ENCODE assay signal across 10 cellular contexts in genomic region chr20:19975436-19975799, GRCh38. TPM values are rescaled to one million over a fixed set of nuclear protein-coding genes. Genes with fewer than 3 reads are reported as not detected.
DNase-seq lines count a peak whose midpoint lies in the region; ATAC-seq, FAIRE-seq and TF ChIP-seq lines count a peak whose summit lies in the region.
"Had no signal": no experiment of that assay in that cellular context is flagged by ENCODE, and none has a peak within 500 bp of the region (broad histone marks: within the 10 kb centered on the region; RNA-seq: fewer than 3 reads in every experiment).

No MANE protein-coding gene starts in this region.

- H3K9ac ChIP-seq in endothelial cell of umbilical vein (replicated peaks; ENCODE audit: extremely low read depth, insufficient read depth, low read length): peak overlapping the region; percentile 19
- H3K9ac ChIP-seq in muscle layer of colon (ENCODE audit: low read length): peak overlapping the region; percentile 37

- peaks cover 36% of the 10 kb centered on the region for H3K79me2 ChIP-seq in endothelial cell of umbilical vein (ENCODE audit: control insufficient read depth, insufficient read depth, low read length)

- peak overlapping the region; percentile 10 for H3K4me2 ChIP-seq in endothelial cell of umbilical vein (ENCODE audit: insufficient read depth, low read length)

- POLR2A ChIA-PET in endothelial cell of umbilical vein (lab: Charles Lee): interaction anchor here (0.6 to 0.9 kb wide), 2 partner anchors 12 to 29 kb away, joined by 3 to 8 read pairs; no protein-coding TSS in a partner anchor

- DNase-seq in cardiac muscle cell (ENCODE audit: low read depth in 1 of 2, low spot score in 1 of 2) (peak in 1 of 2 donors; percentile 52), Right ventricle myocardium inferior (ENCODE audit: missing footprints) (no peak), endothelial cell of umbilical vein (ENCODE audit: low read depth, low spot score) (no peak), NCI-H1930 (lab: John Stamatoyannopoulos, UW) (no peak), NCI-H1694 (lab: John Stamatoyannopoulos, UW) (no peak), NCI-H1105 treated with DMSO at 0.1 percent for 48 hours (lab: John Stamatoyannopoulos, UW) (no peak)
- no peak for DNase-seq in activated CD8-positive, alpha-beta memory T cell treated with anti-CD3 and anti-CD28 coated beads, Interleukin-2, amount 50 U/mL, for 4 hours
- DNase-seq: activated T-cell treated with anti-CD3 and anti-CD28 coated beads, Interleukin-2, amount 50 U/mL, for 1 hour; CD4-positive, CD25-positive, alpha-beta regulatory T cell had no signal

- H3K4me1 ChIP-seq in cardiac muscle cell (ENCODE audit: low read depth) (peaks cover 51% of the 10 kb centered on the region), endothelial cell of umbilical vein (ENCODE audit: control insufficient read depth, extremely low read depth, insufficient read depth, low read length) (peaks cover 48% of the 10 kb centered on the region), muscle layer of colon (ENCODE audit: insufficient read depth, low read length) (peaks cover 46% of the 10 kb centered on the region)

- H3K9me3 ChIP-seq in cardiac muscle cell (ENCODE audit: low read depth) (no peaks in the 10 kb centered on the region), endothelial cell of umbilical vein (replicated peaks; ENCODE audit: control insufficient read depth, insufficient read depth, low read length) (no peaks in the 10 kb centered on the region), muscle layer of colon (ENCODE audit: low read length) (no peaks in the 10 kb centered on the region)

- TF ChIP-seq POLR2A in endothelial cell of umbilical vein (IDR thresholded peaks at IDR 0.05; ENCODE audit: low read depth, low read length): no peak

- intact Hi-C loops in Right ventricle myocardium inferior (cut with DNase I): loop anchor here (1.0 to 5.0 kb wide), 4 partner anchors 31 to 190 kb away; no protein-coding TSS in a partner anchor
- intact Hi-C loops in endothelial cell of umbilical vein (cut with micrococcal nuclease): loop anchor here (1.0 kb wide), 1 partner anchor 38 kb away; no protein-coding TSS in a partner anchor

- H3K27me3 ChIP-seq in cardiac muscle cell (no peaks in the 10 kb centered on the region), endothelial cell of umbilical vein (ENCODE audit: control insufficient read depth in 2 of 2, insufficient read depth in 2 of 2, low read length in 2 of 2) (no peaks in the 10 kb centered on the region), muscle layer of colon (ENCODE audit: control insufficient read depth in 1 of 2, insufficient read depth in 2 of 2, low read length in 2 of 2) (no peaks in the 10 kb centered on the region)

- no TSS peak for BruUV-seq in endothelial cell of umbilical vein (replicated peaks; lab: Mats Ljungman, UMichigan)

- no peaks in the 10 kb centered on the region for H3K36me3 ChIP-seq in cardiac muscle cell
- peaks cover 13 to 19% of the 10 kb centered on the region in 2 experiments for H3K36me3 ChIP-seq in endothelial cell of umbilical vein (ENCODE audit: control insufficient read depth in 2 of 2, extremely low read depth in 1 of 2, insufficient read depth in 2 of 2, low read length in 2 of 2)
- no peaks in the 10 kb centered on the region for H3K36me3 ChIP-seq in muscle layer of colon (ENCODE audit: insufficient read depth, low read length)

- H3K4me3 ChIP-seq in cardiac muscle cell (no peak overlapping the region), endothelial cell of umbilical vein (replicated peaks in 1 of 3; ENCODE audit: insufficient read depth in 1 of 3, low read depth in 1 of 3, low read length in 3 of 3) (peak overlapping the region in 1 of 3 experiments; percentile 3), muscle layer of colon (ENCODE audit: low read depth in 1 of 2, low read length in 2 of 2) (peak overlapping the region; percentile 58 to 71)

- no peak for FAIRE-seq in endothelial cell of umbilical vein (lab: Jason Lieb, UNC)

- no peaks in the 10 kb centered on the region for H3K9me1 ChIP-seq in endothelial cell of umbilical vein (replicated peaks; ENCODE audit: control insufficient read depth, extremely low read depth, insufficient read depth, low read length)

- TF ChIP-seq CTCF in cardiac muscle cell (IDR thresholded peaks at IDR 0.05; ENCODE audit: low read depth, low read length) (no peak), endothelial cell of umbilical vein (IDR thresholded peaks at IDR 0.05; ENCODE audit: extremely low read depth in 1 of 2, insufficient read depth in 1 of 2, low read depth in 1 of 2, low read length in 2 of 2) (no peak)

- H4K20me1 ChIP-seq in endothelial cell of umbilical vein (replicated peaks; ENCODE audit: control insufficient read depth, extremely low read depth, insufficient read depth, low read length): no peaks in the 10 kb centered on the region

- peak overlapping the region; percentile 97 for H3K27ac ChIP-seq in cardiac muscle cell
- H3K27ac ChIP-seq in endothelial cell of umbilical vein (ENCODE audit: insufficient read depth, low read depth, low read length): peak overlapping the region; percentile 72
- peak overlapping the region; percentile 88 for H3K27ac ChIP-seq in muscle layer of colon (ENCODE audit: low read depth, low read length)

- no peak overlapping the region for H2AFZ ChIP-seq in endothelial cell of umbilical vein (ENCODE audit: low read depth, low read length)

- dilution Hi-C loops in endothelial cell of umbilical vein (cut with MboI; ENCODE audit: extremely low pct_ligation_motif_present, low sequenced_read_pairs): loop anchor here (25.0 kb wide), 1 partner anchor 163 kb away; no protein-coding TSS in a partner anchor

- no peak for ATAC-seq in Right ventricle myocardium inferior

- CTCF ChIA-PET in endothelial cell of umbilical vein (lab: Charles Lee): interaction anchor here (0.5 to 4.8 kb wide), 13 partner anchors 12 to 770 kb away, joined by 3 to 45 read pairs (median 4); no protein-coding TSS in a partner anchor

TF ChIP-seq in endothelial cell of umbilical vein, 7 proteins besides CTCF, POLR2A, EP300 and RAD21:
- TF ChIP-seq EZH2 (IDR thresholded peaks at IDR 0.05; ENCODE audit: borderline replicate concordance, low read depth, low read length, severe bottlenecking) (no peak), MYC (IDR thresholded peaks at IDR 0.05; ENCODE audit: low read depth, low read length) (no peak), JUN (IDR thresholded peaks at IDR 0.05; ENCODE audit: borderline replicate concordance, insufficient read depth, insufficient read length, low read depth) (no peak), MAX (IDR thresholded peaks at IDR 0.05; ENCODE audit: insufficient read depth, insufficient read length) (no peak), FOS (IDR thresholded peaks at IDR 0.05; ENCODE audit: borderline replicate concordance, insufficient read depth, low read length) (no peak)

RNA-seq across cellular contexts. Expression of gene NAA20, which starts 41.7 kb away (rescaled TPM):
- total RNA-seq in cardiac muscle cell (40.6 and 41.4 TPM in 2 replicates), Right ventricle myocardium inferior (58.4 TPM), endothelial cell of umbilical vein (73.4 and 77.3 TPM in 2 replicates)
- polyA plus RNA-seq in cardiac muscle cell (142 and 145 TPM in 2 replicates), endothelial cell of umbilical vein (41.8 and 48.6 TPM in 2 replicates)
- 60.3 and 60.5 TPM in 2 replicates for polyA plus RNA-seq in endothelial cell of umbilical vein (2011; cell fraction: cytosol; rRNA removed)
- polyA plus RNA-seq in endothelial cell of umbilical vein (2011; cell fraction: nucleus; rRNA removed): 24.9 and 32.6 TPM in 2 replicates
- polyA plus RNA-seq in endothelial cell of umbilical vein (2012): 78.1 and 122 TPM in 2 replicates
- 26.9 and 38.6 TPM in 2 replicates for polyA minus RNA-seq in endothelial cell of umbilical vein
- 16.4 TPM for polyA minus RNA-seq in endothelial cell of umbilical vein (2011; cell fraction: cytosol; rRNA and poly(A)+ RNA removed)
- polyA minus RNA-seq in endothelial cell of umbilical vein (2011; cell fraction: nucleus; rRNA and poly(A)+ RNA removed): 24.4 and 25.2 TPM in 2 replicates
